In genomic region chr9:136686794-136687711, GRCh38 we compare ENCODE assay signal across 8 cellular contexts. TPM values are rescaled to one million over a fixed set of nuclear protein-coding genes. Genes with fewer than 3 reads are reported as not detected.
DNase-seq lines count a peak whose midpoint lies in the region; ATAC-seq and TF ChIP-seq lines count a peak whose summit lies in the region.

Gene AGPAT2, minus strand, starts transcription at chr9:136687457. Its CDS starts 100 bp downstream, at chr9:136687357.

- ATAC-seq in HG03439 (IDR thresholded peaks at IDR 0.05; ENCODE audit: unreplicated experiment) = peak; percentile 36
- peak; percentile 84 for ATAC-seq in PC-3

- H3K79me2 ChIP-seq in PC-3 (ENCODE audit: low read length) = peaks cover 31% of the 10 kb centered on the region

- POLR2A ChIA-PET in PC-3 (lab: Charles Lee; ENCODE audit: unreplicated experiment) = interaction anchor here (0.6 kb wide), 1 partner anchor 61 kb away, joined by 3 read pairs; no protein-coding TSS in a partner anchor

- peak within 1 kb of the TSS; percentile 96 for H3K4me2 ChIP-seq in PC-3 (ENCODE audit: low read length)

- peak; percentile 52 for DNase-seq in NCI-H1436 (lab: John Stamatoyannopoulos, UW)
- DNase-seq in NCI-H1436 treated with DMSO at 0.1 percent for 48 hours (lab: John Stamatoyannopoulos, UW) = no peak
- peak; percentile 58 for DNase-seq in PC-3
- peak; percentile 37 for DNase-seq in activated T-helper 1 cell treated with Interleukin-2 at 50 U/mL for 16 hours (ENCODE audit: low read depth)
- peak; percentile 28 for DNase-seq in fibroblast of peridontal ligament (ENCODE audit: extremely low read depth)
- DNase-seq in tibial artery = peak; percentile 63 to 82

- no peaks in the 10 kb centered on the region for H3F3A ChIP-seq in PC-3 (ENCODE audit: low read length, unreplicated experiment)

- BruUV-seq in PC-3 (replicated peaks; lab: Mats Ljungman, UMichigan) = TSS peak; percentile 45

- H3K36me3 ChIP-seq in PC-3 (ENCODE audit: low read depth, low read length) (no peaks in the 10 kb centered on the region), neuron (ENCODE audit: insufficient read depth, low read length) (no peaks in the 10 kb centered on the region), tibial artery (no peaks in the 10 kb centered on the region)

- intact Hi-C loops in PC-3 (cut with micrococcal nuclease) = no loop called here
- intact Hi-C loops in tibial artery (cut with DNase I; ENCODE audit: low total_unique reads) = no loop called here

- H3K4me3 ChIP-seq in PC-3 (ENCODE audit: low read length) (peak within 1 kb of the TSS; percentile 83), neuron (ENCODE audit: low read length) (peak within 1 kb of the TSS; percentile 44), tibial artery (peak within 1 kb of the TSS; percentile 59 to 87)

- H3K9me3 ChIP-seq in PC-3 (ENCODE audit: low read length) = no peaks in the 10 kb centered on the region
- H3K9me3 ChIP-seq in neuron (ENCODE audit: low read length) = no peaks in the 10 kb centered on the region
- H3K9me3 ChIP-seq in tibial artery = no peaks in the 10 kb centered on the region

- 0 out of 2 replicates have a peak, but pooled peaks cover 5% of the 10 kb centered on the region for H4K20me1 ChIP-seq in PC-3 (ENCODE audit: low read length)

- CTCF ChIA-PET in PC-3 (lab: Charles Lee) = no interaction called here

- H2AFZ ChIP-seq in PC-3 (ENCODE audit: low read length) (peak within 1 kb of the TSS; percentile 72), neuron (ENCODE audit: low read depth, low read length) (peak within 1 kb of the TSS; percentile 40)

- no peaks in the 10 kb centered on the region for H3K9me2 ChIP-seq in PC-3 (replicated peaks; ENCODE audit: low read length)

- H3K27ac ChIP-seq in PC-3 (ENCODE audit: low read length) = peak within 1 kb of the TSS; percentile 43; the same call in 1 of the 2 replicates
- peak within 1 kb of the TSS; percentile 67 to 73 for H3K27ac ChIP-seq in tibial artery

- H3K27me3 ChIP-seq in PC-3 (ENCODE audit: low read length) = no peaks in the 10 kb centered on the region
- H3K27me3 ChIP-seq in neuron (ENCODE audit: insufficient read depth, low read length) = peaks cover 46% of the 10 kb centered on the region
- no peaks in the 10 kb centered on the region for H3K27me3 ChIP-seq in tibial artery

- peak within 1 kb of the TSS; percentile 84 for H3K9ac ChIP-seq in PC-3 (ENCODE audit: low read length)

- TF ChIP-seq CTCF in PC-3 (conservative IDR thresholded peaks at IDR 0.05; ENCODE audit: low read depth, low read length) (no peak), tibial artery (IDR thresholded peaks at IDR 0.05) (no peak)

- H3K4me1 ChIP-seq in PC-3 (ENCODE audit: insufficient read depth, low read length) (peaks cover 17% of the 10 kb centered on the region), neuron (ENCODE audit: insufficient read depth, low read length) (peaks cover 23% of the 10 kb centered on the region), tibial artery (peaks cover 0 to 48% (median 24%) of the 10 kb centered on the region in 4 donors)

RNA-seq across cellular contexts. Expression of gene AGPAT2, which starts in this region (rescaled TPM):
- total RNA-seq in PC-3 (2014; rRNA removed) = 103 and 106 TPM in 2 replicates
